In genomic region chr11:118258410-118258809, GRCh38 we compare ENCODE assay signal across 12 cellular contexts. TPM values are rescaled to one million over a fixed set of nuclear protein-coding genes. Genes with fewer than 3 reads are reported as not detected.
A peak's percentile ranks its signal among the peaks of the same experiment; 100 is the strongest.
DNase-seq lines count a peak whose midpoint lies in the region; ATAC-seq and TF ChIP-seq lines count a peak whose summit lies in the region.
"Had no signal": no experiment of that assay in that cellular context is flagged by ENCODE, and none has a peak within 500 bp of the region (broad histone marks: within the 10 kb centered on the region; RNA-seq: fewer than 3 reads in every experiment).

No MANE protein-coding gene starts in this region.

- H3K4me3 Mint-ChIP-seq in WTC11 = no peak overlapping the region

- DNase-seq in DMS53 (lab: John Stamatoyannopoulos, UW) (peak; percentile 19), DMS53 treated with DMSO at 0.1 percent for 48 hours (lab: John Stamatoyannopoulos, UW; ENCODE audit: unreplicated experiment) (no peak), HFF-Myc (ENCODE audit: extremely low read depth, low read depth) (no peak), WTC11 (ENCODE audit: low spot score) (no peak), left lobe of liver (ENCODE audit: low spot score) (no peak), kidney glomerular epithelial cell (lab: John Stamatoyannopoulos, UW) (no peak)
- DNase-seq in stimulated activated naive CD4-positive, alpha-beta T cell (lab: John Stamatoyannopoulos, UW) = no peak
- DNase-seq: NCI-H1436 had no signal

- peaks cover 9% of the 10 kb centered on the region for H3K9me3 Mint-ChIP-seq in WTC11

- ATAC-seq in WTC11 (peak; percentile 53), left lobe of liver (peak; percentile 29), HG02981 (IDR thresholded peaks at IDR 0.05; ENCODE audit: unreplicated experiment) (no peak)

- POLR2A ChIA-PET in WTC11 (lab: Charles Lee) = no interaction called here

- CTCF ChIA-PET in WTC11 (lab: Charles Lee) = interaction anchor here (1.8 kb wide), 1 partner anchor 60 kb away, joined by 5 read pairs; no protein-coding TSS in a partner anchor

- no peak overlapping the region for H3K4me3 ChIP-seq in HFF-Myc (replicated peaks; ENCODE audit: low read depth, low read length)
- H3K4me3 ChIP-seq: lung had no signal

- H3K36me3 Mint-ChIP-seq in WTC11 = no peaks in the 10 kb centered on the region

- TF ChIP-seq CTCF in HFF-Myc (IDR thresholded peaks at IDR 0.05; ENCODE audit: low read depth, low read length, missing control alignments) = peak; percentile 13
- no peak for TF ChIP-seq CTCF in WTC11 (IDR thresholded peaks at IDR 0.05)

- peaks cover 7% of the 10 kb centered on the region for H3K4me1 Mint-ChIP-seq in WTC11

- no peak overlapping the region for H3K27ac Mint-ChIP-seq in WTC11
- H3K27ac Mint-ChIP-seq: activated T-helper 2 cell treated with anti-CD3 and anti-CD28 coated beads, Interferon-gamma antibody, Interleukin-2, Interleukin-4, amounts not matched to agents 10 μg/mL and 5 μg/mL and 100 μg/mL, durations not matched to agents 14 hours and 24 hours and 36 hours had no signal

- H3K27me3 Mint-ChIP-seq in WTC11 (ENCODE audit: low read depth) = peaks cover 83% of the 10 kb centered on the region

TF ChIP-seq in WTC11, 78 proteins besides CTCF, POLR2A, EP300 and RAD21:
- no peak for TF ChIP-seq CREM (CRISPR knock-in tag; IDR thresholded peaks at IDR 0.05)
- TF ChIP-seq MXD4 (CRISPR knock-in tag; IDR thresholded peaks at IDR 0.05; ENCODE audit: borderline replicate concordance) = no peak
- TF ChIP-seq, protein P1, sequence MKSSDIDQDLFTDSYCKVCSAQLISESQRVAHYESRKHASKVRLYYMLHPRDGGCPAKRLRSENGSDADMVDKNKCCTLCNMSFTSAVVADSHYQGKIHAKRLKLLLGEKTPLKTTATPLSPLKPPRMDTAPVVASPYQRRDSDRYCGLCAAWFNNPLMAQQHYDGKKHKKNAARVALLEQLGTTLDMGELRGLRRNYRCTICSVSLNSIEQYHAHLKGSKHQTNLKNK (CRISPR knock-in tag; IDR thresholded peaks at IDR 0.05) = no peak
- TF ChIP-seq, protein P2, sequence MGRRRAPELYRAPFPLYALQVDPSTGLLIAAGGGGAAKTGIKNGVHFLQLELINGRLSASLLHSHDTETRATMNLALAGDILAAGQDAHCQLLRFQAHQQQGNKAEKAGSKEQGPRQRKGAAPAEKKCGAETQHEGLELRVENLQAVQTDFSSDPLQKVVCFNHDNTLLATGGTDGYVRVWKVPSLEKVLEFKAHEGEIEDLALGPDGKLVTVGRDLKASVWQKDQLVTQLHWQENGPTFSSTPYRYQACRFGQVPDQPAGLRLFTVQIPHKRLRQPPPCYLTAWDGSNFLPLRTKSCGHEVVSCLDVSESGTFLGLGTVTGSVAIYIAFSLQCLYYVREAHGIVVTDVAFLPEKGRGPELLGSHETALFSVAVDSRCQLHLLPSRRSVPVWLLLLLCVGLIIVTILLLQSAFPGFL (CRISPR knock-in tag; IDR thresholded peaks at IDR 0.05; ENCODE audit: borderline replicate concordance) = no peak
- no peak for TF ChIP-seq CDX4 (CRISPR knock-in tag; IDR thresholded peaks at IDR 0.05; ENCODE audit: borderline replicate concordance)
- TF ChIP-seq, protein P3, sequence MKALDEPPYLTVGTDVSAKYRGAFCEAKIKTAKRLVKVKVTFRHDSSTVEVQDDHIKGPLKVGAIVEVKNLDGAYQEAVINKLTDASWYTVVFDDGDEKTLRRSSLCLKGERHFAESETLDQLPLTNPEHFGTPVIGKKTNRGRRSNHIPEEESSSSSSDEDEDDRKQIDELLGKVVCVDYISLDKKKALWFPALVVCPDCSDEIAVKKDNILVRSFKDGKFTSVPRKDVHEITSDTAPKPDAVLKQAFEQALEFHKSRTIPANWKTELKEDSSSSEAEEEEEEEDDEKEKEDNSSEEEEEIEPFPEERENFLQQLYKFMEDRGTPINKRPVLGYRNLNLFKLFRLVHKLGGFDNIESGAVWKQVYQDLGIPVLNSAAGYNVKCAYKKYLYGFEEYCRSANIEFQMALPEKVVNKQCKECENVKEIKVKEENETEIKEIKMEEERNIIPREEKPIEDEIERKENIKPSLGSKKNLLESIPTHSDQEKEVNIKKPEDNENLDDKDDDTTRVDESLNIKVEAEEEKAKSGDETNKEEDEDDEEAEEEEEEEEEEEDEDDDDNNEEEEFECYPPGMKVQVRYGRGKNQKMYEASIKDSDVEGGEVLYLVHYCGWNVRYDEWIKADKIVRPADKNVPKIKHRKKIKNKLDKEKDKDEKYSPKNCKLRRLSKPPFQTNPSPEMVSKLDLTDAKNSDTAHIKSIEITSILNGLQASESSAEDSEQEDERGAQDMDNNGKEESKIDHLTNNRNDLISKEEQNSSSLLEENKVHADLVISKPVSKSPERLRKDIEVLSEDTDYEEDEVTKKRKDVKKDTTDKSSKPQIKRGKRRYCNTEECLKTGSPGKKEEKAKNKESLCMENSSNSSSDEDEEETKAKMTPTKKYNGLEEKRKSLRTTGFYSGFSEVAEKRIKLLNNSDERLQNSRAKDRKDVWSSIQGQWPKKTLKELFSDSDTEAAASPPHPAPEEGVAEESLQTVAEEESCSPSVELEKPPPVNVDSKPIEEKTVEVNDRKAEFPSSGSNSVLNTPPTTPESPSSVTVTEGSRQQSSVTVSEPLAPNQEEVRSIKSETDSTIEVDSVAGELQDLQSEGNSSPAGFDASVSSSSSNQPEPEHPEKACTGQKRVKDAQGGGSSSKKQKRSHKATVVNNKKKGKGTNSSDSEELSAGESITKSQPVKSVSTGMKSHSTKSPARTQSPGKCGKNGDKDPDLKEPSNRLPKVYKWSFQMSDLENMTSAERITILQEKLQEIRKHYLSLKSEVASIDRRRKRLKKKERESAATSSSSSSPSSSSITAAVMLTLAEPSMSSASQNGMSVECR (CRISPR knock-in tag; IDR thresholded peaks at IDR 0.05; ENCODE audit: borderline replicate concordance) = no peak
- TF ChIP-seq ZNF138 (CRISPR knock-in tag; conservative IDR thresholded peaks at IDR 0.05) = no peak
- no peak for TF ChIP-seq ZNF416 (CRISPR knock-in tag; IDR thresholded peaks at IDR 0.05)
- TF ChIP-seq, protein P4, sequence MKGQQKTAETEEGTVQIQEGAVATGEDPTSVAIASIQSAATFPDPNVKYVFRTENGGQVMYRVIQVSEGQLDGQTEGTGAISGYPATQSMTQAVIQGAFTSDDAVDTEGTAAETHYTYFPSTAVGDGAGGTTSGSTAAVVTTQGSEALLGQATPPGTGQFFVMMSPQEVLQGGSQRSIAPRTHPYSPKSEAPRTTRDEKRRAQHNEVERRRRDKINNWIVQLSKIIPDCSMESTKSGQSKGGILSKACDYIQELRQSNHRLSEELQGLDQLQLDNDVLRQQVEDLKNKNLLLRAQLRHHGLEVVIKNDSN (CRISPR knock-in tag; IDR thresholded peaks at IDR 0.05) = no peak
- TF ChIP-seq TCF7 (CRISPR knock-in tag; IDR thresholded peaks at IDR 0.05; ENCODE audit: low read depth) = no peak
- no peak for TF ChIP-seq ZNF396 (CRISPR knock-in tag; IDR thresholded peaks at IDR 0.05; ENCODE audit: borderline replicate concordance)

RNA-seq across cellular contexts. Expression of gene MPZL2, which starts 5.7 kb away (rescaled TPM):
- total RNA-seq in WTC11 (2021) (1.2 to 1.8 TPM (median 1.4 TPM) in 3 replicates), left lobe of liver (18.6 TPM)

RNA-seq across cellular contexts. Expression of gene MPZL3, which starts 6.2 kb away (rescaled TPM):
- total RNA-seq in WTC11 (2021) (1.6 to 2.1 TPM (median 2.0 TPM) in 3 replicates), left lobe of liver (5.8 TPM)

RNA-seq across cellular contexts. Expression of gene JAML, which starts 33.6 kb away (rescaled TPM):
- total RNA-seq in WTC11 (2021) = 0.24 to 0.37 TPM in 2 of 3 replicates, not detected in the other
- total RNA-seq in left lobe of liver = 1.9 TPM

RNA-seq across cellular contexts. Expression of gene CD3E, which starts 46.1 kb away (rescaled TPM):
- total RNA-seq in WTC11 (2021) (0.85 to 1.0 TPM (median 0.87 TPM) in 3 replicates), left lobe of liver (1.5 TPM)
- total RNA-seq: pulmonary artery endothelial cell had no signal
